In genomic region chr20:58675146-58675584, GRCh38 we compare ENCODE assay signal across 16 cellular contexts. TPM values are rescaled to one million over a fixed set of nuclear protein-coding genes. Genes with fewer than 3 reads are reported as not detected.
DNase-seq lines count a peak whose midpoint lies in the region; ATAC-seq, FAIRE-seq and TF ChIP-seq lines count a peak whose summit lies in the region.
"Had no signal": no experiment of that assay in that cellular context is flagged by ENCODE, and none has a peak within 500 bp of the region (broad histone marks: within the 10 kb centered on the region; RNA-seq: fewer than 3 reads in every experiment).

No MANE protein-coding gene starts in this region.

- H3K27me3 ChIP-seq in H7 (ENCODE audit: control insufficient read depth, insufficient read depth, low read length) (no peaks in the 10 kb centered on the region), NT2/D1 (ENCODE audit: insufficient read depth, insufficient read length) (no peaks in the 10 kb centered on the region), endodermal cell (ENCODE audit: control insufficient read depth, insufficient read depth, low read length, poor library complexity, severe bottlenecking) (no peaks in the 10 kb centered on the region), trophoblast cell (ENCODE audit: insufficient read depth, low read length) (no peaks in the 10 kb centered on the region)

- H3K79me1 ChIP-seq in trophoblast cell (ENCODE audit: low read length): no peaks in the 10 kb centered on the region

- peak overlapping the region; percentile 12 for H3K9ac ChIP-seq in NT2/D1 (ENCODE audit: insufficient read length, low read depth)
- H3K9ac ChIP-seq in endodermal cell (ENCODE audit: extremely low read depth, low read length, poor library complexity, severe bottlenecking): no peak overlapping the region
- no peak overlapping the region for H3K9ac ChIP-seq in trophoblast cell (ENCODE audit: low read length)

- FAIRE-seq in urothelium cell line (lab: Jason Lieb, UNC): no peak
- FAIRE-seq: G401.6, GM12892 had no signal

- peaks cover 24% of the 10 kb centered on the region for H3K36me3 ChIP-seq in H7 (replicated peaks; ENCODE audit: control insufficient read depth, insufficient read depth, low read length)
- H3K36me3 ChIP-seq in NT2/D1 (ENCODE audit: insufficient read depth, insufficient read length, low read length): peaks cover 91% of the 10 kb centered on the region
- peaks cover 86% of the 10 kb centered on the region for H3K36me3 ChIP-seq in endodermal cell (ENCODE audit: control insufficient read depth, insufficient read depth, low read length)
- peaks cover 27 to 45% of the 10 kb centered on the region in 2 experiments for H3K36me3 ChIP-seq in trophoblast cell (ENCODE audit: control insufficient read depth in 1 of 2, insufficient read depth in 2 of 2, low read length in 2 of 2)

- peak overlapping the region; percentile 70 for H3K27ac Mint-ChIP-seq in endodermal cell
- H3K27ac Mint-ChIP-seq: B cell; CD4-positive, alpha-beta T cell had no signal

- no peak overlapping the region for H3K4ac ChIP-seq in trophoblast cell (ENCODE audit: low read depth, low read length)

- no peak overlapping the region for H2BK5ac ChIP-seq in trophoblast cell (ENCODE audit: low read depth, low read length, poor library complexity)

- H3K9me3 ChIP-seq in NT2/D1 (ENCODE audit: insufficient read depth, low read length) (no peaks in the 10 kb centered on the region), endodermal cell (ENCODE audit: control insufficient read depth, low read length) (no peaks in the 10 kb centered on the region), trophoblast cell (ENCODE audit: insufficient read depth, low read depth, low read length) (no peaks in the 10 kb centered on the region)
- H3K9me3 ChIP-seq: HAP-1 had no signal

- no peak overlapping the region for H3K4me2 ChIP-seq in trophoblast cell (ENCODE audit: low read length)

- no peak for TF ChIP-seq CTCF in endodermal cell (conservative IDR thresholded peaks at IDR 0.05)

- H3K4me3 Mint-ChIP-seq in endodermal cell: no peak overlapping the region
- H3K4me3 Mint-ChIP-seq: B cell; CD4-positive, alpha-beta T cell had no signal

- peak; percentile 54 for DNase-seq in H7
- no peak for DNase-seq in NT2/D1 (ENCODE audit: low read depth, low spot score)
- DNase-seq in endodermal cell: peak; percentile 54
- no peak for DNase-seq in trophoblast cell
- no peak for DNase-seq in urothelium cell line (ENCODE audit: low spot score)
- DNase-seq in activated CD4-positive, alpha-beta T cell treated with anti-CD3 and anti-CD28 coated beads, Interleukin-2, amount 50 U/mL, for 48 hours: no peak
- DNase-seq in stimulated activated naive CD8-positive, alpha-beta T cell treated with anti-CD3 and anti-CD28 coated beads, Interleukin-15, Interleukin-2, amounts not matched to agents 100 U/mL and 50 U/mL, for 24 hours: no peak
- DNase-seq: ACHN; C1 segment of cervical spinal cord; CD4-positive, alpha-beta T cell; DMS79; KBM-7 had no signal

- H4K91ac ChIP-seq in trophoblast cell (ENCODE audit: low read depth, low read length): no peak overlapping the region

- H3K4me3 ChIP-seq in H7 (ENCODE audit: insufficient read depth, low read depth, low read length) (no peak overlapping the region), NT2/D1 (ENCODE audit: insufficient read length, low read depth) (no peak overlapping the region), endodermal cell (ENCODE audit: low read length) (no peak overlapping the region), trophoblast cell (ENCODE audit: low read depth, low read length) (peak overlapping the region; percentile 25)
- H3K4me3 ChIP-seq: HAP-1 had no signal

- no peak overlapping the region for H3K18ac ChIP-seq in trophoblast cell (ENCODE audit: low read length)

- H4K8ac ChIP-seq in trophoblast cell (ENCODE audit: low read depth, low read length): no peak overlapping the region

- H2BK12ac ChIP-seq in trophoblast cell (ENCODE audit: low read length): no peak overlapping the region

- ATAC-seq in stimulated activated naive CD8-positive, alpha-beta T cell treated with anti-CD3 and anti-CD28 coated beads, Interleukin-15, Interleukin-2, amounts not matched to agents 100 U/mL and 50 U/mL, for 24 hours: no peak

- no peaks in the 10 kb centered on the region for H3K9me3 Mint-ChIP-seq in endodermal cell
- H3K9me3 Mint-ChIP-seq: CD4-positive, alpha-beta T cell had no signal

- no peaks in the 10 kb centered on the region for H3K27me3 Mint-ChIP-seq in endodermal cell (ENCODE audit: insufficient read depth)
- H3K27me3 Mint-ChIP-seq: B cell; CD4-positive, alpha-beta T cell had no signal

- no peak overlapping the region for H3K14ac ChIP-seq in trophoblast cell (ENCODE audit: low read length)

- H2AK5ac ChIP-seq in trophoblast cell (ENCODE audit: low read length): no peak overlapping the region

- no peak overlapping the region for H2BK120ac ChIP-seq in trophoblast cell (ENCODE audit: insufficient read depth, low read length, poor library complexity)

- no peak overlapping the region for H4K12ac ChIP-seq in trophoblast cell (ENCODE audit: low read depth, low read length)

- peaks cover 32% of the 10 kb centered on the region for H3K4me1 Mint-ChIP-seq in endodermal cell

- peaks cover 9% of the 10 kb centered on the region for H3K4me1 ChIP-seq in NT2/D1 (ENCODE audit: insufficient read depth, insufficient read length)
- H3K4me1 ChIP-seq in endodermal cell (ENCODE audit: control insufficient read depth, insufficient read depth, low read length): peaks cover 2% of the 10 kb centered on the region
- no peaks in the 10 kb centered on the region for H3K4me1 ChIP-seq in trophoblast cell (ENCODE audit: control insufficient read depth in 1 of 2, insufficient read depth in 2 of 2, low read length in 2 of 2)

- H3K27ac ChIP-seq in endodermal cell (ENCODE audit: low read depth, low read length) (no peak overlapping the region), trophoblast cell (ENCODE audit: low read depth, low read length) (no peak overlapping the region)

- 92 to 97% methylated on average over 12 to 18 of the region's 18 CpGs for WGBS in endodermal cell (ENCODE audit: insufficient coverage in 1 of 2, insufficient read length in 1 of 2), 2 experiments
- WGBS in trophoblast cell (ENCODE audit: extremely low coverage, insufficient coverage, insufficient read length): no CpG with 5 or more reads among the region's 18 CpGs

- H2AFZ ChIP-seq in trophoblast cell (ENCODE audit: insufficient read depth, low read length, poor library complexity): no peak overlapping the region

- peaks cover 70% of the 10 kb centered on the region for H3K36me3 Mint-ChIP-seq in endodermal cell (ENCODE audit: low read depth)

- no peaks in the 10 kb centered on the region for H3K79me2 ChIP-seq in trophoblast cell (ENCODE audit: control insufficient read depth, insufficient read depth, low read length, poor library complexity)

- no peak overlapping the region for H3K23ac ChIP-seq in trophoblast cell (ENCODE audit: low read length)

RNA-seq across cellular contexts. Expression of gene NPEPL1, which starts 17.4 kb away (rescaled TPM):
- 30.9 and 33.8 TPM in 2 replicates for total RNA-seq in H7 (2014; rRNA removed; shearing (Covaris generic))
- 10 to 100 TPM; 52.9 to 72.8 TPM for total RNA-seq in endodermal cell
- polyA plus RNA-seq in endodermal cell (2013, experiment 1 of 2): 24.1 TPM
- 22.4 TPM for polyA plus RNA-seq in endodermal cell (2013, experiment 2 of 2)
- polyA plus RNA-seq in trophoblast cell (2013): 11.3 and 12.1 TPM in 2 replicates

RNA-seq across cellular contexts. Expression of gene STX16, which starts 24.1 kb away (rescaled TPM):
- total RNA-seq in H7 (2014; rRNA removed; shearing (Covaris generic)): 18.4 and 30.7 TPM in 2 replicates
- 100 to 1,000 TPM in 1 of 2 donors, 10 to 100 TPM in 1; 91.6 to 114 TPM for total RNA-seq in endodermal cell
- 60.9 TPM for polyA plus RNA-seq in endodermal cell (2013, experiment 1 of 2)
- 62.3 TPM for polyA plus RNA-seq in endodermal cell (2013, experiment 2 of 2)
- polyA plus RNA-seq in trophoblast cell (2013): 26.9 and 28.5 TPM in 2 replicates

Comparison
In these comparisons a context has a peak if more than half of its experiments do, and no peak if none do; other contexts are left out.
1. DNase-seq: peak in H7 (single experiment) and endodermal cell (single experiment); none in NT2/D1 (single experiment), trophoblast cell (0 of 2), urothelium cell line (single experiment), activated CD4-positive, alpha-beta T cell treated with anti-CD3 and anti-CD28 coated beads, Interleukin-2, amount 50 U/mL, for 48 hours (0 of 2) and stimulated activated naive CD8-positive, alpha-beta T cell treated with anti-CD3 and anti-CD28 coated beads, Interleukin-15, Interleukin-2, amounts not matched to agents 100 U/mL and 50 U/mL, for 24 hours (single experiment).